ENCODE assay signal across 14 cellular contexts in the genomic region with DNA sequence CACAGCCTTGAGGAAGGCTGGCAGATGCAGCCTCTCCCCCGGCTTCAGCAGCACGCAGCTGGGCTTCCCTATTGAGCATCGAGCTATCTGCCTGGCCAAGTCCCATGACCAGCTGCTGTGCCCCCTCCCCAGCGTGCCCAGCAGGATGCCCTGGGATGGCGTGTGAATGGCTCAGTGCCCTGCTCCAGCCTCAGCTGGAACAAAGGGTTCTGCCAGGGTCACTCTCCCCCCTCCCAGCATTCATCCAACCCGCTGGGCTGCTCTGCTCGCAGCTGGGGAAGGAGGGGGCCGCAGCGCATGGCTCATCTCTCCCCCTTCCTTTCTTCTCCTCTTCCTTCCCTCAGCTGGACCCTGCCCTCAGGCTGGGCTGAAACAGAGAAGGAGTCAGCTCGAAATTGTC. TPM values are rescaled to one million over a fixed set of nuclear protein-coding genes. Genes with fewer than 3 reads are reported as not detected.
A peak's percentile ranks its signal among the peaks of the same experiment; 100 is the strongest.
DNase-seq lines count a peak whose midpoint lies in the region; ATAC-seq, FAIRE-seq and TF ChIP-seq lines count a peak whose summit lies in the region.
"Had no signal": no experiment of that assay in that cellular context is flagged by ENCODE, and none has a peak within 500 bp of the region (broad histone marks: within the 10 kb centered on the region; RNA-seq: fewer than 3 reads in every experiment).

No MANE protein-coding gene starts in this region.

- TF ChIP-seq CTCF in nephron progenitor cell (IDR thresholded peaks at IDR 0.05) = no peak

- no peaks in the 10 kb centered on the region for H3K27me3 Mint-ChIP-seq in nephron progenitor cell (ENCODE audit: low read depth, poor library complexity)
- H3K27me3 Mint-ChIP-seq in natural killer cell treated with Interleukin-12 subunit alpha and Interleukin-12 subunit beta and Interleukin-15 and Interleukin-18, amount 100 ng/mL, for 72 hours = peaks cover 6 to 17% of the 10 kb centered on the region in 2 donors
- H3K27me3 Mint-ChIP-seq: stimulated activated naive CD8-positive, alpha-beta T cell treated with anti-CD3 and anti-CD28 coated beads, Interleukin-15, amount 100 ng/mL, for 72 hours had no signal

- peaks cover 50% of the 10 kb centered on the region for H3K36me3 Mint-ChIP-seq in nephron progenitor cell (ENCODE audit: low read depth)
- H3K36me3 Mint-ChIP-seq in natural killer cell treated with Interleukin-12 subunit alpha and Interleukin-12 subunit beta and Interleukin-15 and Interleukin-18, amount 100 ng/mL, for 72 hours = no peaks in the 10 kb centered on the region

- H3K27ac Mint-ChIP-seq in nephron progenitor cell = peak overlapping the region; percentile 14
- H3K27ac Mint-ChIP-seq in natural killer cell treated with Interleukin-12 subunit alpha and Interleukin-12 subunit beta and Interleukin-15 and Interleukin-18, amount 100 ng/mL, for 72 hours = no peak overlapping the region
- H3K27ac Mint-ChIP-seq: stimulated activated naive CD8-positive, alpha-beta T cell treated with anti-CD3 and anti-CD28 coated beads, Interleukin-15, amount 100 ng/mL, for 72 hours had no signal

- no peak overlapping the region for H3K4me3 Mint-ChIP-seq in nephron progenitor cell
- H3K4me3 Mint-ChIP-seq in natural killer cell treated with Interleukin-12 subunit alpha and Interleukin-12 subunit beta and Interleukin-15 and Interleukin-18, amount 100 ng/mL, for 72 hours = no peak overlapping the region
- H3K4me3 Mint-ChIP-seq: stimulated activated naive CD8-positive, alpha-beta T cell treated with anti-CD3 and anti-CD28 coated beads, Interleukin-15, amount 100 ng/mL, for 72 hours had no signal

- no peak for ATAC-seq in GM18861 (IDR thresholded peaks at IDR 0.05; ENCODE audit: unreplicated experiment)
- ATAC-seq in natural killer cell treated with Interleukin-12 subunit alpha and Interleukin-12 subunit beta and Interleukin-15 and Interleukin-18, amount 100 ng/mL, for 72 hours = no peak
- ATAC-seq: stimulated activated naive CD8-positive, alpha-beta T cell treated with anti-CD3 and anti-CD28 coated beads, Interleukin-15, amount 100 ng/mL, for 72 hours had no signal

- H3K4me1 Mint-ChIP-seq in nephron progenitor cell = peaks cover 44% of the 10 kb centered on the region
- H3K4me1 Mint-ChIP-seq in natural killer cell treated with Interleukin-12 subunit alpha and Interleukin-12 subunit beta and Interleukin-15 and Interleukin-18, amount 100 ng/mL, for 72 hours (ENCODE audit: low read depth in 2 of 2) = no peaks in the 10 kb centered on the region

- H3K9me3 Mint-ChIP-seq in nephron progenitor cell = peaks cover 4% of the 10 kb centered on the region
- H3K9me3 Mint-ChIP-seq in natural killer cell treated with Interleukin-12 subunit alpha and Interleukin-12 subunit beta and Interleukin-15 and Interleukin-18, amount 100 ng/mL, for 72 hours = no peaks in the 10 kb centered on the region
- H3K9me3 Mint-ChIP-seq: stimulated activated naive CD8-positive, alpha-beta T cell treated with anti-CD3 and anti-CD28 coated beads, Interleukin-15, amount 100 ng/mL, for 72 hours had no signal

- DNase-seq in Ammon's horn (ENCODE audit: low spot score) = peak; percentile 99
- peak; percentile 90 for DNase-seq in NCI-H146 treated with DMSO at 0.1 percent for 48 hours (lab: John Stamatoyannopoulos, UW; ENCODE audit: unreplicated experiment)
- DNase-seq in frontal cortex (ENCODE audit: low spot score in 2 of 2) = peak; percentile 72 to 86
- no peak for DNase-seq in nephron progenitor cell
- no peak for DNase-seq in GOT3 (lab: John Stamatoyannopoulos, UW)
- no peak for DNase-seq in DMS79 treated with DMSO at 0.1 percent for 48 hours (lab: John Stamatoyannopoulos, UW)
- no peak for DNase-seq in natural killer cell treated with Interleukin-12 subunit alpha and Interleukin-12 subunit beta and Interleukin-15 and Interleukin-18, amount 100 ng/mL, for 72 hours (ENCODE audit: low spot score)
- DNase-seq: activated CD8-positive, alpha-beta memory T cell treated with anti-CD3 and anti-CD28 coated beads for 24 hours; gastrocnemius medialis; kidney glomerular epithelial cell; NCI-H1930; stimulated activated naive CD8-positive, alpha-beta T cell treated with anti-CD3 and anti-CD28 coated beads, Interleukin-15, amount 100 ng/mL, for 72 hours had no signal

- peak; percentile 68 for FAIRE-seq in frontal cortex (lab: Jason Lieb, UNC)
- FAIRE-seq: H54 had no signal

RNA-seq across cellular contexts. Expression of a gene that starts 14.5 kb away (rescaled TPM):
- 4.1 TPM for total RNA-seq in frontal cortex
- total RNA-seq in natural killer cell treated with Interleukin-12 subunit alpha and Interleukin-12 subunit beta and Interleukin-15 and Interleukin-18, amount 100 ng/mL, for 72 hours = 1 to 10 TPM in 1 of 2 donors, under 1 TPM in 1; 0.90 to 2.6 TPM

RNA-seq across cellular contexts. Expression of a gene that starts 32.7 kb away (rescaled TPM):
- total RNA-seq in frontal cortex = 46.5 TPM
- 10 to 100 TPM; 20.9 to 23.8 TPM for total RNA-seq in natural killer cell treated with Interleukin-12 subunit alpha and Interleukin-12 subunit beta and Interleukin-15 and Interleukin-18, amount 100 ng/mL, for 72 hours

RNA-seq across cellular contexts. Expression of a gene that starts 57.8 kb away (rescaled TPM):
- 196 TPM for total RNA-seq in frontal cortex
- 100 to 1,000 TPM in 1 of 2 donors, 10 to 100 TPM in 1; 98.1 to 164 TPM for total RNA-seq in natural killer cell treated with Interleukin-12 subunit alpha and Interleukin-12 subunit beta and Interleukin-15 and Interleukin-18, amount 100 ng/mL, for 72 hours

Comparison
In these comparisons a context has a peak if more than half of its experiments do, and no peak if none do; other contexts are left out.
1. DNase-seq: peak in Ammon's horn (single experiment), NCI-H146 treated with DMSO at 0.1 percent for 48 hours (single experiment) and frontal cortex (2 of 2); none in nephron progenitor cell (single experiment), GOT3 (single experiment), DMS79 treated with DMSO at 0.1 percent for 48 hours (single experiment) and natural killer cell treated with Interleukin-12 subunit alpha and Interleukin-12 subunit beta and Interleukin-15 and Interleukin-18, amount 100 ng/mL, for 72 hours (single experiment).